Comparison of ENCODE assay signal across 1 cellular context in genomic region chr16:20004931-20005330, GRCh38.
TF ChIP-seq lines count a peak whose summit lies in the region.

No MANE protein-coding gene starts in this region.

TF ChIP-seq in HCT116, 20 proteins besides CTCF, POLR2A, EP300 and RAD21 (continued from another document):
- TF ChIP-seq JUND (IDR thresholded peaks at IDR 0.05) (no peak), FOSL1 (IDR thresholded peaks at IDR 0.05; ENCODE audit: low read depth) (no peak), SP1 (IDR thresholded peaks at IDR 0.05; ENCODE audit: low read depth) (no peak)
- TF ChIP-seq, protein P1, sequence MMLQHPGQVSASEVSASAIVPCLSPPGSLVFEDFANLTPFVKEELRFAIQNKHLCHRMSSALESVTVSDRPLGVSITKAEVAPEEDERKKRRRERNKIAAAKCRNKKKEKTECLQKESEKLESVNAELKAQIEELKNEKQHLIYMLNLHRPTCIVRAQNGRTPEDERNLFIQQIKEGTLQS (IDR thresholded peaks at IDR 0.05): no peak
